In genomic region chr2:119481501-119482455, GRCh38 we compare ENCODE assay signal across 22 cellular contexts. TPM values are rescaled to one million over a fixed set of nuclear protein-coding genes. Genes with fewer than 3 reads are reported as not detected.
DNase-seq lines count a peak whose midpoint lies in the region; ATAC-seq, FAIRE-seq and TF ChIP-seq lines count a peak whose summit lies in the region.
"Had no signal": no experiment of that assay in that cellular context is flagged by ENCODE, and none has a peak within 500 bp of the region (broad histone marks: within the 10 kb centered on the region; RNA-seq: fewer than 3 reads in every experiment).

No MANE protein-coding gene starts in this region.

- H3K27ac ChIP-seq in right cardiac atrium (ENCODE audit: low read length): peak overlapping the region; percentile 10
- no peak overlapping the region for H3K27ac ChIP-seq in colonic mucosa
- H3K27ac ChIP-seq in spleen: no peak overlapping the region

- intact Hi-C loops in right cardiac atrium (cut with DNase I) (no loop called here), Right ventricle myocardium inferior (cut with DNase I) (no loop called here), colonic mucosa (cut with DNase I) (no loop called here), spleen (cut with DNase I; ENCODE audit: low total_unique reads) (no loop called here)

- no peak for ATAC-seq in right cardiac atrium
- no peak for ATAC-seq in Right ventricle myocardium inferior
- no peak for ATAC-seq in stimulated activated memory B cell treated with anti-CD40 and anti-IgM and Interleukin-4, amounts not matched to agents 10 μg/mL and 1 μg/mL and 100 μg/mL, for 72 hours
- ATAC-seq: natural killer cell had no signal

- H3K27ac Mint-ChIP-seq in stimulated activated memory B cell treated with anti-CD40 and anti-IgM and Interleukin-4, amounts not matched to agents 10 μg/mL and 1 μg/mL and 100 μg/mL, for 72 hours: no peak overlapping the region
- H3K27ac Mint-ChIP-seq: natural killer cell; T-helper 1 cell treated with Interleukin-12 subunit alpha and Interleukin-12 subunit beta and Interleukin-4 antibody, amounts not matched to agents 30 μg/mL and 1 μg/mL, for 36 hours had no signal

- 80% methylated on average over 16 of the region's 16 CpGs for whole genome bisulfite sequencing in right cardiac atrium
- 67 to 82% (median 77%) methylated on average over 8 to 16 of the region's 16 CpGs for WGBS in spleen, 5 donors

- H3K4me3 Mint-ChIP-seq in stimulated activated memory B cell treated with anti-CD40 and anti-IgM and Interleukin-4, amounts not matched to agents 10 μg/mL and 1 μg/mL and 100 μg/mL, for 72 hours: no peak overlapping the region
- H3K4me3 Mint-ChIP-seq: natural killer cell; T-helper 1 cell treated with Interleukin-12 subunit alpha and Interleukin-12 subunit beta and Interleukin-4 antibody, amounts not matched to agents 30 μg/mL and 1 μg/mL, for 36 hours had no signal

- H3K9me3 Mint-ChIP-seq in stimulated activated memory B cell treated with anti-CD40 and anti-IgM and Interleukin-4, amounts not matched to agents 10 μg/mL and 1 μg/mL and 100 μg/mL, for 72 hours: no peaks in the 10 kb centered on the region
- H3K9me3 Mint-ChIP-seq: natural killer cell; T-helper 1 cell treated with Interleukin-12 subunit alpha and Interleukin-12 subunit beta and Interleukin-4 antibody, amounts not matched to agents 30 μg/mL and 1 μg/mL, for 36 hours had no signal

- TF ChIP-seq POLR2A in spleen (IDR thresholded peaks at IDR 0.05): no peak

- H3K27me3 ChIP-seq in right cardiac atrium (ENCODE audit: control insufficient read depth, insufficient read depth) (no peaks in the 10 kb centered on the region), colonic mucosa (no peaks in the 10 kb centered on the region), spleen (replicated peaks in 1 of 7) (peaks cover 0 to 58% (median 5%) of the 10 kb centered on the region in 7 donors)

- no peak overlapping the region for H3K9ac ChIP-seq in colonic mucosa (ENCODE audit: low read depth in 2 of 2, low read length in 2 of 2)

- H3K4me1 Mint-ChIP-seq in stimulated activated memory B cell treated with anti-CD40 and anti-IgM and Interleukin-4, amounts not matched to agents 10 μg/mL and 1 μg/mL and 100 μg/mL, for 72 hours: no peaks in the 10 kb centered on the region
- H3K4me1 Mint-ChIP-seq: natural killer cell had no signal

- H3K27me3 Mint-ChIP-seq in stimulated activated memory B cell treated with anti-CD40 and anti-IgM and Interleukin-4, amounts not matched to agents 10 μg/mL and 1 μg/mL and 100 μg/mL, for 72 hours: peaks cover 38% of the 10 kb centered on the region

- H3K36me3 ChIP-seq in colonic mucosa (no peaks in the 10 kb centered on the region), spleen (no peaks in the 10 kb centered on the region)

- H3K36me3 Mint-ChIP-seq in stimulated activated memory B cell treated with anti-CD40 and anti-IgM and Interleukin-4, amounts not matched to agents 10 μg/mL and 1 μg/mL and 100 μg/mL, for 72 hours: no peaks in the 10 kb centered on the region
- H3K36me3 Mint-ChIP-seq: natural killer cell had no signal

- TF ChIP-seq CTCF in colonic mucosa (IDR thresholded peaks at IDR 0.05): no peak
- TF ChIP-seq CTCF in spleen (IDR thresholded peaks at IDR 0.05 in 8 of 11, conservative IDR thresholded peaks at IDR 0.05 in 3 of 11): no peak

- H3K4me3 ChIP-seq in right cardiac atrium (ENCODE audit: low read length) (no peak overlapping the region), colonic mucosa (no peak overlapping the region), spleen (no peak overlapping the region)

- H3K9me3 ChIP-seq in right cardiac atrium (ENCODE audit: control insufficient read depth, low read length): no peaks in the 10 kb centered on the region
- no peaks in the 10 kb centered on the region for H3K9me3 ChIP-seq in colonic mucosa
- no peaks in the 10 kb centered on the region for H3K9me3 ChIP-seq in spleen

- H3K4me1 ChIP-seq in right cardiac atrium (ENCODE audit: control insufficient read depth, insufficient read depth, low read length) (peaks cover 19% of the 10 kb centered on the region), colonic mucosa (no peaks in the 10 kb centered on the region), spleen (peaks cover 0 to 4% (median under 1%) of the 10 kb centered on the region in 6 donors)

- DNase-seq in right cardiac atrium (no peak), Right ventricle myocardium inferior (ENCODE audit: missing footprints) (no peak), colonic mucosa (peak; percentile 12), mesenteric fat pad (ENCODE audit: low spot score) (peak; percentile 85), urothelium cell line (ENCODE audit: low spot score) (no peak), T-helper 9 cell (no peak), spleen (no peak)
- DNase-seq: activated CD4-positive, CD25-positive, alpha-beta regulatory T cell; COR-L47; natural killer cell; NCI-H1694 treated with DMSO at 0.1 percent for 48 hours; SIG-M5; stimulated activated naive CD4-positive, alpha-beta T cell treated with Interleukin-2 at 50 U/mL for 16 hours had no signal

- FAIRE-seq in urothelium cell line (lab: Jason Lieb, UNC): peak; percentile 62
- FAIRE-seq: GM12892 had no signal

RNA-seq across cellular contexts. Expression of gene SCTR, which starts 42.5 kb away (rescaled TPM):
- total RNA-seq in right cardiac atrium (under 1 TPM in 2 of 4 donors, not detected in 2; 0.38 to 0.40 TPM), Right ventricle myocardium inferior (0.41 TPM), colonic mucosa (under 1 TPM; 0.25 to 0.27 TPM), mesenteric fat pad (not detected), spleen (under 1 TPM in 1 of 7 donors, not detected in 6; 0.54 TPM)
- polyA plus RNA-seq in right cardiac atrium (0.50 TPM), spleen (under 1 TPM; 0.39 to 0.53 (median 0.42) TPM)
- total RNA-seq: chondrocyte, fibroblast of villous mesenchyme, lung microvascular endothelial cell, M059J, natural killer cell, NCI-H460, OCI-LY7 had no signal

RNA-seq across cellular contexts. Expression of gene TMEM37, which starts 50.1 kb away (rescaled TPM):
- total RNA-seq in right cardiac atrium (1 to 10 TPM; 4.7 to 9.6 (median 7.5) TPM), Right ventricle myocardium inferior (4.5 TPM), colonic mucosa (10 to 100 TPM; 24.3 to 52.1 TPM), mesenteric fat pad (56.4 TPM), spleen (10 to 100 TPM; 24.1 to 53.2 (median 35.9) TPM)
- polyA plus RNA-seq in right cardiac atrium (8.2 TPM), spleen (10 to 100 TPM in 2 of 3 donors, 1 to 10 TPM in 1; 5.9 to 16.5 (median 12.4) TPM)
- total RNA-seq: M059J, natural killer cell, OCI-LY7 had no signal

Comparison
In these comparisons a context has a peak if more than half of its experiments do, and no peak if none do; other contexts are left out.
1. DNase-seq: peak in colonic mucosa (single experiment) and mesenteric fat pad (single experiment); none in right cardiac atrium (0 of 3), Right ventricle myocardium inferior (single experiment), urothelium cell line (single experiment), T-helper 9 cell (single experiment) and spleen (single experiment).